11 cellular contexts compared by ENCODE assay signal in the genomic region with DNA sequence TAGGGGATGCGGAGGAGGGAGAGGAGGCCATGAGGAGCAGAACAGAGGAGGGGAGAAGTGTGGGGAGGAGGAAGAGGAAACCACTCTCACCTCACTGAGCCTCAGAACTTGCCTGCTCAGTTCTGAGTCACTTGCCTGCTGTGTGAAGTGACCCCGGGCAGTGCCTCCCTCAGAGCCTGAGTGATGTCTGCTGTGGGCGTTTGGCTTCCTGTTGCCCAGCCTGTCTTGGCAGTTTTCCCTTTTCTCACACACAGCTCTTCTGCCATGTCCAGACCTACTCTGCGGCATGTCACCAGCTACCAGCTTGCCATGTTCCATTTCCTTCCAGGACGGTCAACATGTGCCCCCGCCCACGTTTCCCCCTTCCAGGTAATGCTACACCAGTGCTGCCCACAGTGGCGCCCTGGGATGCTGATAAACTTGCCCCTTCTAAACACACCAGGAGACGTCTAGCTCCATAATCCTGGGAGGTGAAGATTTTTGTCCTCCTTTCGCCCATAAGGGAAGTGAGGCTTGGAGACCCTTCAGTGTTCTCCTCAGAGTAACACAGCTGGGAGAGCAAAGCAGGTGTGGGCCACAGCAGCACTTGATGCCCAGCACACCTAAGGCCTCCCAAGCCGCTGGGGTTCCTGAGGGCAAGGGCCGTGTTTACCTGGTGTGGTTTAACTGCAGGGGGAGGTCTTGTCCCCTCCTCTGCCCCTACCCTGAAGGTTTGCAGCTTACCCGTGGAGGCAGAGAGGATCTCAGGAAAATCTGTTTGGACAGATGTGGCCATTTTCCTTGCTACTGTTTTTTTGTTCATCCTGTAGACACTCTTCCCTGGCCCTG.
DNase-seq lines count a peak whose midpoint lies in the region; ATAC-seq and TF ChIP-seq lines count a peak whose summit lies in the region.
"Had no signal": no experiment of that assay in that cellular context is flagged by ENCODE, and none has a peak within 500 bp of the region (broad histone marks: within the 10 kb centered on the region; RNA-seq: fewer than 3 reads in every experiment).

No MANE protein-coding gene starts in this region.

- no peaks in the 10 kb centered on the region for H3F3A ChIP-seq in Loucy (ENCODE audit: low read depth)

- H3K9ac ChIP-seq in Loucy (ENCODE audit: low read depth, low read length, poor library complexity, severe bottlenecking): peak overlapping the region; percentile 41

- peak overlapping the region; percentile 49; the same call in 1 of the 2 replicates for H2AFZ ChIP-seq in Loucy (ENCODE audit: low read length)

- H3K9me2 ChIP-seq in Loucy (replicated peaks; ENCODE audit: low read depth, low read length): no peaks in the 10 kb centered on the region

- intact Hi-C loops in naive thymus-derived CD4-positive, alpha-beta T cell (cut with micrococcal nuclease): no loop called here

- no peak overlapping the region for H3K27ac ChIP-seq in naive thymus-derived CD4-positive, alpha-beta T cell (ENCODE audit: low read depth, low read length)
- H3K27ac ChIP-seq: cardiac muscle cell had no signal

- H3K4me2 ChIP-seq in Loucy (ENCODE audit: low read depth, low read length, poor library complexity, severe bottlenecking): peak overlapping the region; percentile 53

- peaks cover 0 to 13% (median 0%) of the 10 kb centered on the region in 7 donors for H3K4me1 Mint-ChIP-seq in naive thymus-derived CD4-positive, alpha-beta T cell
- H3K4me1 Mint-ChIP-seq: neural crest cell had no signal

- in situ Hi-C loops in astrocyte of the spinal cord (cut with HindIII; ENCODE audit: low sequenced_read_pairs): no loop called here

- H3K27ac Mint-ChIP-seq in naive thymus-derived CD4-positive, alpha-beta T cell: no peak overlapping the region

- H3K36me3 Mint-ChIP-seq in naive thymus-derived CD4-positive, alpha-beta T cell: no peaks in the 10 kb centered on the region

- no peaks in the 10 kb centered on the region for H4K20me1 ChIP-seq in Loucy (ENCODE audit: insufficient read depth, low read length, poor library complexity, severe bottlenecking)

- H3K4me3 ChIP-seq in Loucy (ENCODE audit: low read length, poor library complexity, severe bottlenecking) (peak overlapping the region; percentile 15), astrocyte of the spinal cord (ENCODE audit: low read depth, low read length) (no peak overlapping the region)
- H3K4me3 ChIP-seq in naive thymus-derived CD4-positive, alpha-beta T cell (ENCODE audit: low read length): no peak overlapping the region
- H3K4me3 ChIP-seq: cardiac muscle cell had no signal

- H3K79me2 ChIP-seq in Loucy (ENCODE audit: insufficient read depth, low read length): no peaks in the 10 kb centered on the region

- peak overlapping the region in 1 of 10 donors; percentile 62 for H3K4me3 Mint-ChIP-seq in naive thymus-derived CD4-positive, alpha-beta T cell
- H3K4me3 Mint-ChIP-seq: neural crest cell had no signal

- CTCF ChIA-PET in naive thymus-derived CD4-positive, alpha-beta T cell (lab: Charles Lee): no interaction called here

- POLR2A ChIA-PET in naive thymus-derived CD4-positive, alpha-beta T cell (lab: Charles Lee): no interaction called here

- peak; percentile 91 for DNase-seq in CD1c-positive myeloid dendritic cell (ENCODE audit: extremely low spot score)
- DNase-seq in astrocyte of the spinal cord (ENCODE audit: low read depth, low spot score): peak; percentile 57
- DNase-seq in naive thymus-derived CD4-positive, alpha-beta T cell: peak in 1 of 9 donors; percentile 39
- no peak for DNase-seq in NCI-H2029 (lab: John Stamatoyannopoulos, UW)
- DNase-seq in inferior parietal cortex (ENCODE audit: extremely low spot score): no peak
- DNase-seq: NCI-H526 had no signal

- H3K9me3 ChIP-seq in Loucy (ENCODE audit: insufficient read depth, low read depth, low read length): no peaks in the 10 kb centered on the region
- no peaks in the 10 kb centered on the region for H3K9me3 ChIP-seq in naive thymus-derived CD4-positive, alpha-beta T cell (ENCODE audit: control insufficient read depth in 2 of 3, low read length in 3 of 3)

- H3K9me3 Mint-ChIP-seq in naive thymus-derived CD4-positive, alpha-beta T cell: no peaks in the 10 kb centered on the region
- H3K9me3 Mint-ChIP-seq: neural crest cell had no signal

- H3K27me3 Mint-ChIP-seq in naive thymus-derived CD4-positive, alpha-beta T cell: peaks cover 0 to 26% (median 5%) of the 10 kb centered on the region in 5 donors

- peaks cover 12% of the 10 kb centered on the region for H3K4me1 ChIP-seq in Loucy (ENCODE audit: insufficient read depth, low read length, poor library complexity, severe bottlenecking)
- H3K4me1 ChIP-seq in naive thymus-derived CD4-positive, alpha-beta T cell (ENCODE audit: control insufficient read depth in 2 of 2, insufficient read depth in 2 of 2, low read length in 2 of 2): no peaks in the 10 kb centered on the region

- no peaks in the 10 kb centered on the region for H3K36me3 ChIP-seq in Loucy (ENCODE audit: insufficient read depth, low read length)
- no peaks in the 10 kb centered on the region for H3K36me3 ChIP-seq in naive thymus-derived CD4-positive, alpha-beta T cell (ENCODE audit: control insufficient read depth in 2 of 3, insufficient read depth in 3 of 3, low read length in 3 of 3)
- H3K36me3 ChIP-seq: cardiac muscle cell had no signal

- peak; percentile 55 for ATAC-seq in naive thymus-derived CD4-positive, alpha-beta T cell
- ATAC-seq in GM21447 (IDR thresholded peaks at IDR 0.05; ENCODE audit: unreplicated experiment): no peak
- no peak for ATAC-seq in HG03139 (IDR thresholded peaks at IDR 0.05; ENCODE audit: unreplicated experiment)

- TF ChIP-seq CTCF in Loucy (conservative IDR thresholded peaks at IDR 0.05; ENCODE audit: low read length): no peak
- no peak for TF ChIP-seq CTCF in astrocyte of the spinal cord (IDR thresholded peaks at IDR 0.05; ENCODE audit: low read depth, low read length)

- H3K27me3 ChIP-seq in Loucy (ENCODE audit: insufficient read depth, low read length, poor library complexity, severe bottlenecking): no peaks in the 10 kb centered on the region
- no peaks in the 10 kb centered on the region for H3K27me3 ChIP-seq in naive thymus-derived CD4-positive, alpha-beta T cell (ENCODE audit: control insufficient read depth in 2 of 2, insufficient read depth in 2 of 2, low read length in 2 of 2)
- H3K27me3 ChIP-seq: cardiac muscle cell had no signal

Comparison
In these comparisons a context has a peak if more than half of its experiments do, and no peak if none do; other contexts are left out.
1. DNase-seq: peak in CD1c-positive myeloid dendritic cell (single experiment) and astrocyte of the spinal cord (single experiment); none in NCI-H2029 (single experiment) and inferior parietal cortex (single experiment).